ENCODE assay signal across 15 cellular contexts in the genomic region with DNA sequence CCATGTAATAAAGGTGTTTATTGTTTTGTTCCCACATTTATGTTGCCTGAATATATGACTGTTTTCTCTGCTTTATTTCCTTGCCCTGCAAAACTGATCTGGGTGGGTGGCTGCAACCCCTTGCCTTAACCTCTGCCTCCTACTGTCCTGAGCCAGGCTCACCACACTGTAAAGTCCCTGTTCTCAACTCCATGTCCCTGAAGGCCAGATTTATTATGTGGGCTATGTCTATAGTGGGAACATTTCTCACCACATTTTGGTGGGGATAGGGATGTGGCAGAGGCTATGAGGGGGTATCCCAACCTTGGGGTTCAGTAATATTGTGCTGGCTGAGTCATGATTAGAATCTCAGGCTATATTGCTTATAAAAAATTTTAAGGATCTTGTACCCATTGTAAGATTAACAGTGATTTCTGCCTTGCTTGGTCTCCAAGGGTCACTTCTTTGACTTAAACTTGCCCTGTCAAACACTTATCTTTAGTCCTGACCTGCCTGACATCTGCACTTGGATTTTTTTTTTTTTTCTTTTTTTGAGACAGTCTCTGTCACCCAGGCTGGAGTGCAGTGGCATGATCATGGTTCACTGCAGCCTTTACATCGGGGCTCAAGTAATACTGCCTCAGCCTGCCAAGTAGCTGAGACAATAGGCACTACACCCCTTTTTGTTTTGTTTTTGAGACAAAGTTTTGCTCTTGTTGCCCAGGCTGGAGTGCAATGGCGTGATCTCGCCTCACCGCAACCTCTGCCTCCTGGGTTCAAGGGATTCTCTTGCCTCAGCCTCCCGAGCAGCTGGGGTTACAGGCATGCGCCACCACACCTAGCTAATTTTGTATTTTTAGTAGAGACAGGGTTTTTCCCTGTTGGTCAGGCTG. TPM values are rescaled to one million over a fixed set of nuclear protein-coding genes. Genes with fewer than 3 reads are reported as not detected.
DNase-seq lines count a peak whose midpoint lies in the region; FAIRE-seq and TF ChIP-seq lines count a peak whose summit lies in the region.
"Had no signal": no experiment of that assay in that cellular context is flagged by ENCODE, and none has a peak within 500 bp of the region (broad histone marks: within the 10 kb centered on the region; RNA-seq: fewer than 3 reads in every experiment).

No MANE protein-coding gene starts in this region.

- H3K27ac Mint-ChIP-seq in activated T-cell treated with anti-CD3 and anti-CD28 coated beads, Interleukin-2, amount 50 U/mL, for 24 hours = peak overlapping the region; percentile 94
- H3K27ac Mint-ChIP-seq in astrocyte (ENCODE audit: unreplicated experiment) = no peak overlapping the region
- H3K27ac Mint-ChIP-seq in neural progenitor cell = no peak overlapping the region

- no peaks in the 10 kb centered on the region for H3K27me3 Mint-ChIP-seq in activated T-cell treated with anti-CD3 and anti-CD28 coated beads, Interleukin-2, amount 50 U/mL, for 24 hours
- H3K27me3 Mint-ChIP-seq in astrocyte (ENCODE audit: low read depth, unreplicated experiment) = peaks cover 5% of the 10 kb centered on the region
- peaks cover 10% of the 10 kb centered on the region for H3K27me3 Mint-ChIP-seq in neural progenitor cell (ENCODE audit: insufficient read depth, low read depth)

- peaks cover 48% of the 10 kb centered on the region for H4K20me1 ChIP-seq in Loucy (ENCODE audit: insufficient read depth, low read length, poor library complexity, severe bottlenecking)
- H4K20me1 ChIP-seq in astrocyte (ENCODE audit: insufficient read depth, low read length) = peaks cover 55% of the 10 kb centered on the region
- peaks cover 45% of the 10 kb centered on the region for H4K20me1 ChIP-seq in neural progenitor cell (ENCODE audit: low read depth)

- H3K79me2 ChIP-seq in Loucy (ENCODE audit: insufficient read depth, low read length) = peaks cover 65% of the 10 kb centered on the region
- H3K79me2 ChIP-seq in astrocyte (ENCODE audit: insufficient read depth, low read length) = peaks cover 45% of the 10 kb centered on the region
- peaks cover 45% of the 10 kb centered on the region for H3K79me2 ChIP-seq in neural progenitor cell (ENCODE audit: low read depth)

- H3K4me3 ChIP-seq in Loucy (ENCODE audit: low read length, poor library complexity, severe bottlenecking) (peak overlapping the region; percentile 98), astrocyte (ENCODE audit: insufficient read depth, low read depth, low read length) (peak overlapping the region; percentile 86), neural progenitor cell (no peak overlapping the region)
- H3K4me3 ChIP-seq: pancreas had no signal

- no peak overlapping the region for H3K27ac ChIP-seq in astrocyte (ENCODE audit: low read depth, low read length)
- H3K27ac ChIP-seq in neural progenitor cell = no peak overlapping the region
- H3K27ac ChIP-seq: pancreas had no signal

- H3K9me3 ChIP-seq in Loucy (ENCODE audit: insufficient read depth, low read depth, low read length) (no peaks in the 10 kb centered on the region), astrocyte (ENCODE audit: insufficient read depth, low read depth, low read length) (no peaks in the 10 kb centered on the region), neural progenitor cell (ENCODE audit: low read depth) (no peaks in the 10 kb centered on the region)
- H3K9me3 ChIP-seq: pancreas had no signal

- H3F3A ChIP-seq in Loucy (ENCODE audit: low read depth) (no peaks in the 10 kb centered on the region), neural progenitor cell (ENCODE audit: low read depth) (peaks cover 88% of the 10 kb centered on the region)

- peaks cover 14% of the 10 kb centered on the region for H3K27me3 ChIP-seq in Loucy (ENCODE audit: insufficient read depth, low read length, poor library complexity, severe bottlenecking)
- H3K27me3 ChIP-seq in astrocyte (ENCODE audit: insufficient read depth, low read length) = no peaks in the 10 kb centered on the region
- peaks cover 4% of the 10 kb centered on the region for H3K27me3 ChIP-seq in neural progenitor cell
- H3K27me3 ChIP-seq: pancreas had no signal

- H3K36me3 ChIP-seq in Loucy (ENCODE audit: insufficient read depth, low read length) (peaks cover 50% of the 10 kb centered on the region), astrocyte (ENCODE audit: insufficient read depth, low read length) (peaks cover 27% of the 10 kb centered on the region), neural progenitor cell (peaks cover 8% of the 10 kb centered on the region)

- peak overlapping the region; percentile 90 for H3K4me3 Mint-ChIP-seq in activated T-cell treated with anti-CD3 and anti-CD28 coated beads, Interleukin-2, amount 50 U/mL, for 24 hours
- peak overlapping the region; percentile 92 for H3K4me3 Mint-ChIP-seq in astrocyte (ENCODE audit: unreplicated experiment)
- H3K4me3 Mint-ChIP-seq in neural progenitor cell = peak overlapping the region; percentile 56

- peaks cover 85% of the 10 kb centered on the region for H3K36me3 Mint-ChIP-seq in activated T-cell treated with anti-CD3 and anti-CD28 coated beads, Interleukin-2, amount 50 U/mL, for 24 hours (ENCODE audit: low read depth)
- peaks cover 27% of the 10 kb centered on the region for H3K36me3 Mint-ChIP-seq in astrocyte (ENCODE audit: low read depth, unreplicated experiment)
- peaks cover 33% of the 10 kb centered on the region for H3K36me3 Mint-ChIP-seq in neural progenitor cell

- H3K4me1 Mint-ChIP-seq in activated T-cell treated with anti-CD3 and anti-CD28 coated beads, Interleukin-2, amount 50 U/mL, for 24 hours (ENCODE audit: low read depth) = peaks cover 51% of the 10 kb centered on the region
- peaks cover 20% of the 10 kb centered on the region for H3K4me1 Mint-ChIP-seq in astrocyte (ENCODE audit: low read depth, unreplicated experiment)
- H3K4me1 Mint-ChIP-seq in neural progenitor cell = peaks cover 32% of the 10 kb centered on the region

- no peaks in the 10 kb centered on the region for H3K9me3 Mint-ChIP-seq in activated T-cell treated with anti-CD3 and anti-CD28 coated beads, Interleukin-2, amount 50 U/mL, for 24 hours
- no peaks in the 10 kb centered on the region for H3K9me3 Mint-ChIP-seq in astrocyte (ENCODE audit: unreplicated experiment)
- H3K9me3 Mint-ChIP-seq in neural progenitor cell = no peaks in the 10 kb centered on the region

- FAIRE-seq in astrocyte (lab: Jason Lieb, UNC) = no peak
- FAIRE-seq: pancreas had no signal

- no peak for DNase-seq in activated T-cell treated with anti-CD3 and anti-CD28 coated beads, Interleukin-2, amount 50 U/mL, for 24 hours
- DNase-seq in activated T-cell treated with anti-CD3 and anti-CD28 coated beads, Interleukin-2, amount 50 U/mL, for 48 hours = no peak
- DNase-seq in astrocyte (ENCODE audit: low read depth) = no peak
- no peak for DNase-seq in neural progenitor cell (ENCODE audit: low spot score)
- DNase-seq in mucosa of gallbladder (ENCODE audit: low spot score) = no peak
- DNase-seq in stimulated activated CD4-positive, alpha-beta T cell treated with anti-CD3 and anti-CD28 coated beads, Interleukin-4, amount 100 ng/mL, for 1 hour = no peak
- DNase-seq in medulla oblongata (ENCODE audit: extremely low spot score) = no peak
- DNase-seq: cerebellar nuclear complex; erythroblast; NCI-H1930; NCI-H69; stimulated activated CD8-positive, alpha-beta memory T cell treated with anti-CD3 and anti-CD28 coated beads, Interleukin-4, amount 100 ng/mL, for 48 hours had no signal

- H3K4me1 ChIP-seq in Loucy (ENCODE audit: insufficient read depth, low read length, poor library complexity, severe bottlenecking) (peaks cover 22% of the 10 kb centered on the region), astrocyte (ENCODE audit: insufficient read depth, low read length) (peaks cover 21% of the 10 kb centered on the region), neural progenitor cell (peaks cover 22% of the 10 kb centered on the region)

- H3K9ac ChIP-seq in Loucy (ENCODE audit: low read depth, low read length, poor library complexity, severe bottlenecking) (peak overlapping the region; percentile 98), astrocyte (ENCODE audit: low read length) (peak overlapping the region; percentile 12), neural progenitor cell (no peak overlapping the region)

- TF ChIP-seq CTCF in Loucy (conservative IDR thresholded peaks at IDR 0.05; ENCODE audit: low read length) (no peak), astrocyte (IDR thresholded peaks at IDR 0.05; ENCODE audit: insufficient read depth, low read depth, low read length) (no peak), neural progenitor cell (IDR thresholded peaks at IDR 0.05) (no peak)

- H2AFZ ChIP-seq in Loucy (ENCODE audit: low read length) (no peak overlapping the region), astrocyte (ENCODE audit: low read depth, low read length) (no peak overlapping the region), neural progenitor cell (replicated peaks) (no peak overlapping the region)

- H3K4me2 ChIP-seq in Loucy (ENCODE audit: low read depth, low read length, poor library complexity, severe bottlenecking) (peak overlapping the region; percentile 98), astrocyte (ENCODE audit: low read length) (peak overlapping the region; percentile 95), neural progenitor cell (peak overlapping the region; percentile 99)

- no peaks in the 10 kb centered on the region for H3K9me2 ChIP-seq in Loucy (replicated peaks; ENCODE audit: low read depth, low read length)

RNA-seq across cellular contexts. Expression of a gene that starts 3.6 kb away (rescaled TPM):
- 1,108 and 1,187 TPM in 2 replicates for total RNA-seq in astrocyte
- 3,812 and 4,281 TPM in 2 replicates for total RNA-seq in neural progenitor cell (ENCODE audit: low replicate concordance)
- 1,176 TPM for total RNA-seq in mucosa of gallbladder

RNA-seq across cellular contexts. Expression of a gene that starts 9.0 kb away (rescaled TPM):
- total RNA-seq in astrocyte (0.26 TPM in 1 of 2 replicates, not detected in the other), neural progenitor cell (ENCODE audit: low replicate concordance) (0.65 and 0.84 TPM in 2 replicates), mucosa of gallbladder (0.37 TPM)
- total RNA-seq: urinary bladder had no signal

RNA-seq across cellular contexts. Expression of a gene that starts 21.2 kb away (rescaled TPM):
- total RNA-seq in astrocyte = 62.0 and 66.4 TPM in 2 replicates
- 2.2 and 6.6 TPM in 2 replicates for total RNA-seq in neural progenitor cell (ENCODE audit: low replicate concordance)
- total RNA-seq in mucosa of gallbladder = 14.7 TPM

RNA-seq across cellular contexts. Expression of a gene that starts 28.2 kb away (rescaled TPM):
- total RNA-seq in astrocyte (0.50 and 0.53 TPM in 2 replicates), neural progenitor cell (ENCODE audit: low replicate concordance) (not detected in 2 replicates), mucosa of gallbladder (not detected)
- total RNA-seq: urinary bladder had no signal

RNA-seq across cellular contexts. Expression of a gene that starts 29.4 kb away (rescaled TPM):
- total RNA-seq in astrocyte (30.3 and 30.6 TPM in 2 replicates), neural progenitor cell (ENCODE audit: low replicate concordance) (1.4 and 1.7 TPM in 2 replicates), mucosa of gallbladder (7.8 TPM)
